ENCODE assay signal across 9 cellular contexts in the genomic region with DNA sequence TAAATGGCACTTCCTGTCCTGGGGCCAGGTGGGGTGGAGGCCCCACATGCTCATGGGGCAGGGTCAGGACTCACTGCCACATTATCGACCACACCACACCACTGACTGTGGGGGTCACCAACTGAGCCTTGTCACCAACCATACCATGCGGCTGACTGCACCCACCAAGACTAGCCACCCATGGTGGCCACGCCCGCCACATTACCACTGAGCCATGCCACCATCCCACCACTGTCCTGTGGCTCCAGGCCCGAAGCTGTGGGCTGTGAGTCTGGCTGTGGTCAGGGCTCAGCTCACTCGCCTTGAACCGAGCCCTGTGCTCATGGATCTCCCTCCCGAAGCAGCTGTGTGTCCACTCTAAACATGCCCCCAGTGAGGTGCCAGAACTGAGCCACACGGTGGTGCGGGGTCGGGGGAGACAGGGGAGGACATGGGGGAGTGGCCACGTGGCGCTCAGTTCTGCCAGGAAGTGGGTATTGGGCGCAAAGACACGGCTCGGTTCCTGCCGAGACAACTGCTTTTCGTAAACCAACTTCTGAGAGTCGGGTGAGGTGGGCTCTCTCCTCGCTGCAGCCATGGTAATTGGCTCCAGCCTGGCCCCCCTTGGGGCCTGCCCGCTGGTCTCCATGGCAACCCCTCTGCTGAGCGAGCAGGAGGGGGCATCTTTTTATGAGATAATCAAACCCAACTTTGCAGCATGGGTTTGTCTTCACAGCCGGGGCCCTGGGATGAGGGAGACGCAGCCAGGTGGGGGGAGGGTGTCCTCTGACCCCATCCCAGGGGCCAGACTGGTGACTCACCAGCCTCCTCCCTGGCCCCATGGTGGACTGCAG. TPM values are rescaled to one million over a fixed set of nuclear protein-coding genes. Genes with fewer than 3 reads are reported as not detected.
A peak's percentile ranks its signal among the peaks of the same experiment; 100 is the strongest.
DNase-seq lines count a peak whose midpoint lies in the region; ATAC-seq and TF ChIP-seq lines count a peak whose summit lies in the region.
"Had no signal": no experiment of that assay in that cellular context is flagged by ENCODE, and none has a peak within 500 bp of the region (broad histone marks: within the 10 kb centered on the region; RNA-seq: fewer than 3 reads in every experiment).

No MANE protein-coding gene starts in this region.

- H3K4me1 ChIP-seq in PC-9 (replicated peaks; ENCODE audit: insufficient read depth), result no peaks in the 10 kb centered on the region

- H4K20me1 ChIP-seq in PC-9 (ENCODE audit: insufficient read depth), result no peaks in the 10 kb centered on the region

- H3K36me3 Mint-ChIP-seq in nephron progenitor cell (ENCODE audit: low read depth), result no peaks in the 10 kb centered on the region

- peaks cover 66% of the 10 kb centered on the region for H3K4me1 Mint-ChIP-seq in nephron progenitor cell

- H3K27ac ChIP-seq in SK-N-MC (peak overlapping the region; percentile 79), PC-9 (no peak overlapping the region)
- H3K27ac ChIP-seq: brain microvascular endothelial cell had no signal

- no peaks in the 10 kb centered on the region for H3K9me3 Mint-ChIP-seq in nephron progenitor cell

- CTCF ChIA-PET in PC-9 (lab: Charles Lee), result no interaction called here

- no peak overlapping the region for H2AFZ ChIP-seq in PC-9

- BruUV-seq in PC-9 (replicated peaks; lab: Mats Ljungman, UMichigan), result no TSS peak

- H3F3A ChIP-seq in PC-9 (ENCODE audit: insufficient read depth, low read depth), result no peaks in the 10 kb centered on the region

- ATAC-seq in GM21717 (IDR thresholded peaks at IDR 0.05; ENCODE audit: unreplicated experiment), result no peak
- no peak for ATAC-seq in HG02870 (IDR thresholded peaks at IDR 0.05; ENCODE audit: unreplicated experiment)
- no peak for ATAC-seq in HG03280 (IDR thresholded peaks at IDR 0.05; ENCODE audit: unreplicated experiment)

- H3K9me3 ChIP-seq in SK-N-MC (ENCODE audit: low read depth, low read length) (no peaks in the 10 kb centered on the region), PC-9 (ENCODE audit: insufficient read depth, low read depth) (no peaks in the 10 kb centered on the region)

- no peak overlapping the region for H3K4me2 ChIP-seq in PC-9

- TF ChIP-seq CTCF in GM12865 (IDR thresholded peaks at IDR 0.05; ENCODE audit: insufficient read depth, low read depth, low read length, missing control alignments), result no peak
- no peak for TF ChIP-seq CTCF in nephron progenitor cell (IDR thresholded peaks at IDR 0.05)
- no peak for TF ChIP-seq CTCF in PC-9 (conservative IDR thresholded peaks at IDR 0.05)

- intact Hi-C loops in PC-9 (cut with micrococcal nuclease; ENCODE audit: unreplicated experiment), result no loop called here

- H3K9ac ChIP-seq in SK-N-MC (ENCODE audit: insufficient read length), result no peak overlapping the region

- H3K27me3 Mint-ChIP-seq in nephron progenitor cell (ENCODE audit: low read depth, poor library complexity), result no peaks in the 10 kb centered on the region

- peak overlapping the region; percentile 71 for H3K27ac Mint-ChIP-seq in nephron progenitor cell

- H3K4me3 ChIP-seq in GM12865 (ENCODE audit: low read depth, low read length), result no peak overlapping the region
- H3K4me3 ChIP-seq in SK-N-MC, result peak overlapping the region; percentile 61
- no peak overlapping the region for H3K4me3 ChIP-seq in PC-9

- DNase-seq in GM12865 (ENCODE audit: low read depth), result peak; percentile 54
- DNase-seq in SK-N-MC (ENCODE audit: low read depth, low spot score), result no peak
- DNase-seq in activated gamma-delta T cell treated with Interleukin-2 at 50 U/mL for 16 hours, result peak; percentile 73
- peak; percentile 49 for DNase-seq in nephron progenitor cell
- DNase-seq in PC-9, result no peak
- DNase-seq: brain microvascular endothelial cell had no signal

- no peaks in the 10 kb centered on the region for H3K9me2 ChIP-seq in PC-9 (ENCODE audit: insufficient read depth)

- H3K79me2 ChIP-seq in PC-9 (ENCODE audit: low read depth), result no peaks in the 10 kb centered on the region

- no peaks in the 10 kb centered on the region for H3K27me3 ChIP-seq in PC-9 (ENCODE audit: insufficient read depth, low read depth)
- H3K27me3 ChIP-seq: brain microvascular endothelial cell had no signal

- H3K36me3 ChIP-seq in SK-N-MC (ENCODE audit: insufficient read depth, low read length) (no peaks in the 10 kb centered on the region; the same call in 1 of the 2 replicates), PC-9 (ENCODE audit: low read depth) (no peaks in the 10 kb centered on the region)
- H3K36me3 ChIP-seq: brain microvascular endothelial cell had no signal

- H3K4me3 Mint-ChIP-seq in nephron progenitor cell, result peak overlapping the region; percentile 48

- POLR2A ChIA-PET in PC-9 (lab: Charles Lee; ENCODE audit: unreplicated experiment), result no interaction called here

RNA-seq across cellular contexts. Expression of a gene that starts 23.2 kb away (rescaled TPM):
- 5.0 and 7.0 TPM in 2 replicates for total RNA-seq in PC-9 (2021)

Comparison
In these comparisons a context has a peak if more than half of its experiments do, and no peak if none do; other contexts are left out.
1. DNase-seq: peak in GM12865 (single experiment), activated gamma-delta T cell treated with Interleukin-2 at 50 U/mL for 16 hours (single experiment) and nephron progenitor cell (single experiment); none in SK-N-MC (single experiment) and PC-9 (0 of 2).